Comparison of ENCODE assay signal across 1 cellular context in genomic region chr2:222686086-222686750, GRCh38.
TF ChIP-seq lines count a peak whose summit lies in the region.

No MANE protein-coding gene starts in this region.

TF ChIP-seq in HepG2, 621 proteins besides CTCF, POLR2A, EP300 and RAD21:
- 0 out of 2 replicates have a peak, but pooled peaks have one; percentile 25 for TF ChIP-seq TRIM24 (CRISPR knock-in tag; IDR thresholded peaks at IDR 0.05)
- TF ChIP-seq RXRB (CRISPR knock-in tag; IDR thresholded peaks at IDR 0.05; ENCODE audit: borderline replicate concordance) = peak; percentile 79
- TF ChIP-seq SOX13 (IDR thresholded peaks at IDR 0.05) = no peak
- TF ChIP-seq SOX13 (CRISPR knock-in tag; conservative IDR thresholded peaks at IDR 0.05 in 1 of 2, IDR thresholded peaks at IDR 0.05 in 1 of 2) = peak in 1 of 2 experiments; percentile 55; a peak in 1 of 4 replicates
- peak; percentile 62 for TF ChIP-seq PAXIP1 (CRISPR knock-in tag; conservative IDR thresholded peaks at IDR 0.05)
- no peak for TF ChIP-seq ATRX (CRISPR knock-in tag; IDR thresholded peaks at IDR 0.05; ENCODE audit: borderline replicate concordance)
- peak; percentile 15; the same call in 1 of the 2 replicates for TF ChIP-seq SALL1 (CRISPR knock-in tag; IDR thresholded peaks at IDR 0.05)
- TF ChIP-seq SIN3B (IDR thresholded peaks at IDR 0.05; ENCODE audit: low read length) = no peak
- TF ChIP-seq ETV5 (CRISPR knock-in tag; IDR thresholded peaks at IDR 0.05; ENCODE audit: borderline replicate concordance) = peak; percentile 34; the same call in 1 of the 2 replicates
- TF ChIP-seq PPARG (CRISPR knock-in tag; conservative IDR thresholded peaks at IDR 0.05) = peak; percentile 94
- TF ChIP-seq MLX (CRISPR knock-in tag; IDR thresholded peaks at IDR 0.05) = peak; percentile 89
- 0 out of 2 replicates have a peak, but pooled peaks have one; percentile 36 for TF ChIP-seq NR2F2 (IDR thresholded peaks at IDR 0.05; ENCODE audit: borderline replicate concordance, low read depth)
- TF ChIP-seq ZNF24 (IDR thresholded peaks at IDR 0.05) = no peak
- TF ChIP-seq HBP1 (CRISPR knock-in tag; IDR thresholded peaks at IDR 0.05; ENCODE audit: low read depth) = no peak
- no peak for TF ChIP-seq ZNF749 (CRISPR knock-in tag; IDR thresholded peaks at IDR 0.05; ENCODE audit: borderline replicate concordance)
- peak; percentile 62; the same call in 1 of the 2 replicates for TF ChIP-seq MED1 (CRISPR knock-in tag; IDR thresholded peaks at IDR 0.05)
- no peak for TF ChIP-seq GABPA (IDR thresholded peaks at IDR 0.05; ENCODE audit: low read depth, low read length)
- peak; percentile 40; the same call in 1 of the 2 replicates for TF ChIP-seq GABPA (CRISPR knock-in tag; IDR thresholded peaks at IDR 0.05; ENCODE audit: low read depth)
- peak; percentile 63 for TF ChIP-seq SOX5 (CRISPR knock-in tag; IDR thresholded peaks at IDR 0.05; ENCODE audit: borderline replicate concordance)
- TF ChIP-seq KDM1A (CRISPR knock-in tag; IDR thresholded peaks at IDR 0.05) = peak; percentile 86
- TF ChIP-seq NFIC (IDR thresholded peaks at IDR 0.05; ENCODE audit: low read length) = peak; percentile 50; the same call in 1 of the 2 replicates
- TF ChIP-seq MXI1 (IDR thresholded peaks at IDR 0.05; ENCODE audit: borderline replicate concordance, low read depth, low read length) = peak; percentile 16; the same call in 1 of the 3 replicates
- TF ChIP-seq BHLHE40 (IDR thresholded peaks at IDR 0.05; ENCODE audit: low read length) = no peak
- TF ChIP-seq HNF4G (IDR thresholded peaks at IDR 0.05; ENCODE audit: borderline replicate concordance, low read depth, low read length) = 0 out of 2 replicates have a peak, but pooled peaks have one; percentile 14
- TF ChIP-seq HNF4G (CRISPR knock-in tag; IDR thresholded peaks at IDR 0.05; ENCODE audit: borderline replicate concordance, low read depth) = no peak
- peak; percentile 45 for TF ChIP-seq HNF4A (CRISPR knock-in tag; IDR thresholded peaks at IDR 0.05)
- TF ChIP-seq PRDM10 (CRISPR knock-in tag; IDR thresholded peaks at IDR 0.05; ENCODE audit: low read depth) = peak; percentile 35; the same call in 1 of the 2 replicates
- TF ChIP-seq MNT (IDR thresholded peaks at IDR 0.05) = 0 out of 2 replicates have a peak, but pooled peaks have one; percentile 11
- no peak for TF ChIP-seq SOX6 (IDR thresholded peaks at IDR 0.05)
- TF ChIP-seq SOX6 (CRISPR knock-in tag; IDR thresholded peaks at IDR 0.05) = peak; percentile 60
- peak; percentile 42; the same call in 1 of the 2 replicates for TF ChIP-seq RARA (CRISPR knock-in tag; IDR thresholded peaks at IDR 0.05)
- no peak for TF ChIP-seq ZBTB44 (CRISPR knock-in tag; IDR thresholded peaks at IDR 0.05)
- no peak for TF ChIP-seq KLF9 (CRISPR knock-in tag; IDR thresholded peaks at IDR 0.05; ENCODE audit: low read depth)
- TF ChIP-seq MAX (IDR thresholded peaks at IDR 0.05) = peak; percentile 32; the same call in 1 of the 2 replicates
- peak; percentile 93 for TF ChIP-seq ZNF629 (CRISPR knock-in tag; conservative IDR thresholded peaks at IDR 0.05)
- TF ChIP-seq NFKBIZ (CRISPR knock-in tag; IDR thresholded peaks at IDR 0.05) = no peak
- TF ChIP-seq ARID5B (CRISPR knock-in tag; IDR thresholded peaks at IDR 0.05) = peak; percentile 29; the same call in 1 of the 2 replicates
- TF ChIP-seq ZMYM3 (CRISPR knock-in tag; IDR thresholded peaks at IDR 0.05) = peak; percentile 80
- TF ChIP-seq ZNF768 (CRISPR knock-in tag; IDR thresholded peaks at IDR 0.05) = no peak
- peak; percentile 52; the same call in 1 of the 2 replicates for TF ChIP-seq SIX1 (CRISPR knock-in tag; IDR thresholded peaks at IDR 0.05; ENCODE audit: borderline replicate concordance)
- TF ChIP-seq E2F2 (CRISPR knock-in tag; IDR thresholded peaks at IDR 0.05; ENCODE audit: borderline replicate concordance) = no peak
- TF ChIP-seq CREB1 (IDR thresholded peaks at IDR 0.05) = no peak
- TF ChIP-seq CREB1 (CRISPR knock-in tag; IDR thresholded peaks at IDR 0.05) = peak; percentile 36; the same call in 1 of the 2 replicates
